ENCODE assay signal across 19 cellular contexts in genomic region chr1:37839676-37840075, GRCh38. TPM values are rescaled to one million over a fixed set of nuclear protein-coding genes. Genes with fewer than 3 reads are reported as not detected.
DNase-seq lines count a peak whose midpoint lies in the region; ATAC-seq and TF ChIP-seq lines count a peak whose summit lies in the region.
"Had no signal": no experiment of that assay in that cellular context is flagged by ENCODE, and none has a peak within 500 bp of the region (broad histone marks: within the 10 kb centered on the region; RNA-seq: fewer than 3 reads in every experiment).

No MANE protein-coding gene starts in this region.

- H3K23ac ChIP-seq in trophoblast cell (ENCODE audit: low read length): no peak overlapping the region

- H3K27me3 ChIP-seq in heart left ventricle (no peaks in the 10 kb centered on the region), trophoblast cell (ENCODE audit: insufficient read depth, low read length) (no peaks in the 10 kb centered on the region)

- H3K36me3 ChIP-seq in heart left ventricle (peaks cover 0 to 67% (median 57%) of the 10 kb centered on the region in 9 donors), trophoblast cell (ENCODE audit: control insufficient read depth in 1 of 2, insufficient read depth in 2 of 2, low read length in 2 of 2) (peaks cover 13 to 29% of the 10 kb centered on the region in 2 experiments)

- no peak overlapping the region for H3K18ac ChIP-seq in trophoblast cell (ENCODE audit: low read length)

- H2BK12ac ChIP-seq in trophoblast cell (ENCODE audit: low read length): no peak overlapping the region

- H3K9me3 ChIP-seq in heart left ventricle (no peaks in the 10 kb centered on the region), trophoblast cell (ENCODE audit: insufficient read depth, low read depth, low read length) (no peaks in the 10 kb centered on the region)
- H3K9me3 ChIP-seq: A549, HAP-1 had no signal

- peak overlapping the region; percentile 19 for H3K27ac Mint-ChIP-seq in activated CD8-positive, alpha-beta T cell treated with anti-CD3 and anti-CD28 coated beads, Interleukin-2, amount 10 ng/mL, durations not matched to agents 7 days and 5 days
- H3K27ac Mint-ChIP-seq in activated CD8-positive, alpha-beta T cell treated with anti-CD3 and anti-CD28 coated beads for 36 hours: no peak overlapping the region

- peak overlapping the region; percentile 38 for H3K9ac ChIP-seq in trophoblast cell (ENCODE audit: low read length)
- H3K9ac ChIP-seq: GM23248 had no signal

- H2AK5ac ChIP-seq in trophoblast cell (ENCODE audit: low read length): no peak overlapping the region

- no peak overlapping the region for H2AFZ ChIP-seq in trophoblast cell (ENCODE audit: insufficient read depth, low read length, poor library complexity)
- H2AFZ ChIP-seq: GM23248 had no signal

- H2BK120ac ChIP-seq in trophoblast cell (ENCODE audit: insufficient read depth, low read length, poor library complexity): no peak overlapping the region

- ATAC-seq in activated CD8-positive, alpha-beta T cell treated with anti-CD3 and anti-CD28 coated beads, Interleukin-2, amount 10 ng/mL, durations not matched to agents 7 days and 5 days: no peak
- ATAC-seq in activated CD8-positive, alpha-beta T cell treated with anti-CD3 and anti-CD28 coated beads for 36 hours: no peak
- ATAC-seq in left ventricle myocardium superior (peak; percentile 54), heart left ventricle (no peak)
- ATAC-seq: A549, GM12878, HepG2 had no signal

- H3K27me3 Mint-ChIP-seq in activated CD8-positive, alpha-beta T cell treated with anti-CD3 and anti-CD28 coated beads, Interleukin-2, amount 10 ng/mL, durations not matched to agents 7 days and 5 days (ENCODE audit: low read depth): no peaks in the 10 kb centered on the region
- H3K27me3 Mint-ChIP-seq in activated CD8-positive, alpha-beta T cell treated with anti-CD3 and anti-CD28 coated beads for 36 hours: no peaks in the 10 kb centered on the region
- H3K27me3 Mint-ChIP-seq: CD4-positive, alpha-beta memory T cell had no signal

- intact Hi-C loops in activated CD8-positive, alpha-beta T cell treated with anti-CD3 and anti-CD28 coated beads for 36 hours (cut with micrococcal nuclease): no loop called here
- intact Hi-C loops in left ventricle myocardium superior (cut with micrococcal nuclease) (no loop called here), heart left ventricle (cut with DNase I) (no loop called here)

- H3K36me3 Mint-ChIP-seq in activated CD8-positive, alpha-beta T cell treated with anti-CD3 and anti-CD28 coated beads, Interleukin-2, amount 10 ng/mL, durations not matched to agents 7 days and 5 days (ENCODE audit: low read depth): peaks cover 40% of the 10 kb centered on the region
- H3K36me3 Mint-ChIP-seq in activated CD8-positive, alpha-beta T cell treated with anti-CD3 and anti-CD28 coated beads for 36 hours (ENCODE audit: low read depth): peaks cover 23% of the 10 kb centered on the region

- no peak overlapping the region for H4K8ac ChIP-seq in trophoblast cell (ENCODE audit: low read depth, low read length)

- peaks cover 8% of the 10 kb centered on the region for H3K4me1 Mint-ChIP-seq in activated CD8-positive, alpha-beta T cell treated with anti-CD3 and anti-CD28 coated beads, Interleukin-2, amount 10 ng/mL, durations not matched to agents 7 days and 5 days (ENCODE audit: low read depth)
- peaks cover 13% of the 10 kb centered on the region for H3K4me1 Mint-ChIP-seq in activated CD8-positive, alpha-beta T cell treated with anti-CD3 and anti-CD28 coated beads for 36 hours (ENCODE audit: low read depth)

- H4K91ac ChIP-seq in trophoblast cell (ENCODE audit: low read depth, low read length): no peak overlapping the region

- no peak overlapping the region for H2BK5ac ChIP-seq in trophoblast cell (ENCODE audit: low read depth, low read length, poor library complexity)

- no peak overlapping the region for H3K4me2 ChIP-seq in trophoblast cell (ENCODE audit: low read length)
- H3K4me2 ChIP-seq: A549 had no signal

- no peak for DNase-seq in activated CD8-positive, alpha-beta T cell treated with anti-CD3 and anti-CD28 coated beads, Interleukin-2, amount 10 ng/mL, durations not matched to agents 7 days and 5 days
- DNase-seq in activated CD8-positive, alpha-beta T cell treated with anti-CD3 and anti-CD28 coated beads for 36 hours: no peak
- no peak for DNase-seq in left ventricle myocardium superior
- DNase-seq in heart left ventricle: no peak
- DNase-seq in trophoblast cell: no peak
- no peak for DNase-seq in effector CD8-positive, alpha-beta T cell (lab: John Stamatoyannopoulos, UW)
- DNase-seq in RWPE1 (ENCODE audit: low spot score): no peak
- DNase-seq: AML-193; CD4-positive, alpha-beta memory T cell; DMS53; DND-41; EL; GM23248 had no signal

- H3K79me1 ChIP-seq in trophoblast cell (ENCODE audit: low read length): no peaks in the 10 kb centered on the region

- TF ChIP-seq CTCF in activated CD8-positive, alpha-beta T cell treated with anti-CD3 and anti-CD28 coated beads for 36 hours (IDR thresholded peaks at IDR 0.05): no peak
- TF ChIP-seq CTCF in heart left ventricle (IDR thresholded peaks at IDR 0.05) (no peak), RWPE1 (conservative IDR thresholded peaks at IDR 0.05; ENCODE audit: low read depth) (no peak)

- H4K12ac ChIP-seq in trophoblast cell (ENCODE audit: low read depth, low read length): no peak overlapping the region

- H3K79me2 ChIP-seq in trophoblast cell (ENCODE audit: control insufficient read depth, insufficient read depth, low read length, poor library complexity): no peaks in the 10 kb centered on the region

- H3K4me3 ChIP-seq in heart left ventricle: no peak overlapping the region
- H3K4me3 ChIP-seq in trophoblast cell (ENCODE audit: low read depth, low read length): peak overlapping the region; percentile 23
- H3K4me3 ChIP-seq: A549, GM12878, GM23248, HAP-1 had no signal

- H3K14ac ChIP-seq in trophoblast cell (ENCODE audit: low read length): no peak overlapping the region

- H3K4me1 ChIP-seq in heart left ventricle (peaks cover 0 to 12% (median 0%) of the 10 kb centered on the region in 12 donors), trophoblast cell (ENCODE audit: control insufficient read depth in 1 of 2, insufficient read depth in 2 of 2, low read length in 2 of 2) (no peaks in the 10 kb centered on the region)
- H3K4me1 ChIP-seq: HAP-1 had no signal

- H3K27ac ChIP-seq in heart left ventricle (no peak overlapping the region), trophoblast cell (ENCODE audit: low read depth, low read length) (no peak overlapping the region), RWPE1 (no peak overlapping the region)
- H3K27ac ChIP-seq: 22Rv1, A549, C4-2B, GM23248 had no signal

- H3K4ac ChIP-seq in trophoblast cell (ENCODE audit: low read depth, low read length): no peak overlapping the region

- no peaks in the 10 kb centered on the region for H3K9me3 Mint-ChIP-seq in activated CD8-positive, alpha-beta T cell treated with anti-CD3 and anti-CD28 coated beads, Interleukin-2, amount 10 ng/mL, durations not matched to agents 7 days and 5 days (ENCODE audit: insufficient read depth)
- H3K9me3 Mint-ChIP-seq in activated CD8-positive, alpha-beta T cell treated with anti-CD3 and anti-CD28 coated beads for 36 hours: no peaks in the 10 kb centered on the region
- H3K9me3 Mint-ChIP-seq: CD4-positive, alpha-beta memory T cell had no signal

- CTCF ChIA-PET in activated CD8-positive, alpha-beta T cell treated with anti-CD3 and anti-CD28 coated beads, Interleukin-2, amount 10 ng/mL, durations not matched to agents 7 days and 5 days (lab: Charles Lee): interaction anchor here (1.0 to 2.2 kb wide), 2 partner anchors 11 to 28 kb away, joined by 4 to 9 read pairs; no protein-coding TSS in a partner anchor
- CTCF ChIA-PET in activated CD8-positive, alpha-beta T cell treated with anti-CD3 and anti-CD28 coated beads for 36 hours (lab: Charles Lee): interaction anchor here (4.1 kb wide), 1 partner anchor 20 kb away, joined by 17 read pairs; the partner anchor contains the start of gene MTF1
- CTCF ChIA-PET in RWPE1 (lab: Yijun Ruan, JAX): no interaction called here

- 82 to 90% (median 85%) methylated on average over 10 of the region's 10 CpGs for WGBS in heart left ventricle, 4 donors
- no CpG with 5 or more reads among the region's 10 CpGs for WGBS in trophoblast cell (ENCODE audit: extremely low coverage, insufficient coverage, insufficient read length)

- POLR2A ChIA-PET in activated CD8-positive, alpha-beta T cell treated with anti-CD3 and anti-CD28 coated beads, Interleukin-2, amount 10 ng/mL, durations not matched to agents 7 days and 5 days (lab: Charles Lee): interaction anchor here (1.6 kb wide), 1 partner anchor 20 kb away, joined by 3 read pairs; the partner anchor contains the start of gene MTF1
- POLR2A ChIA-PET in activated CD8-positive, alpha-beta T cell treated with anti-CD3 and anti-CD28 coated beads for 36 hours (lab: Charles Lee): no interaction called here
- POLR2A ChIA-PET in RWPE1 (lab: Yijun Ruan, JAX; ENCODE audit: low non-redundant PET): no interaction called here

- no peak for TF ChIP-seq POLR2A in heart left ventricle (IDR thresholded peaks at IDR 0.05)

- no peak overlapping the region for H3K4me3 Mint-ChIP-seq in activated CD8-positive, alpha-beta T cell treated with anti-CD3 and anti-CD28 coated beads, Interleukin-2, amount 10 ng/mL, durations not matched to agents 7 days and 5 days
- H3K4me3 Mint-ChIP-seq in activated CD8-positive, alpha-beta T cell treated with anti-CD3 and anti-CD28 coated beads for 36 hours: no peak overlapping the region
- H3K4me3 Mint-ChIP-seq: CD4-positive, alpha-beta memory T cell had no signal

RNA-seq across cellular contexts. Expression of gene MTF1, which starts 19.7 kb away (rescaled TPM):
- total RNA-seq in activated CD8-positive, alpha-beta T cell treated with anti-CD3 and anti-CD28 coated beads, Interleukin-2, amount 10 ng/mL, durations not matched to agents 7 days and 5 days: 10 to 100 TPM; 22.4 to 27.7 TPM
- total RNA-seq in activated CD8-positive, alpha-beta T cell treated with anti-CD3 and anti-CD28 coated beads for 36 hours: 10 to 100 TPM; 17.7 to 21.3 TPM
- total RNA-seq in left ventricle myocardium superior (12.8 TPM), heart left ventricle (10 to 100 TPM in 7 of 9 donors, 1 to 10 TPM in 2; 4.2 to 19.5 (median 12.4) TPM)
- 1 to 10 TPM; 1.7 to 7.4 TPM for polyA plus RNA-seq in heart left ventricle
- polyA plus RNA-seq in trophoblast cell (2013): 4.3 and 4.5 TPM in 2 replicates

RNA-seq across cellular contexts. Expression of gene YRDC, which starts 31.7 kb away (rescaled TPM):
- 10 to 100 TPM; 17.1 to 17.3 TPM for total RNA-seq in activated CD8-positive, alpha-beta T cell treated with anti-CD3 and anti-CD28 coated beads, Interleukin-2, amount 10 ng/mL, durations not matched to agents 7 days and 5 days
- total RNA-seq in activated CD8-positive, alpha-beta T cell treated with anti-CD3 and anti-CD28 coated beads for 36 hours: 10 to 100 TPM; 36.2 to 37.1 TPM
- total RNA-seq in left ventricle myocardium superior (4.0 TPM), heart left ventricle (1 to 10 TPM; 4.0 to 8.9 (median 6.1) TPM)
- 10 to 100 TPM in 1 of 2 donors, 1 to 10 TPM in 1; 2.8 to 21.3 TPM for polyA plus RNA-seq in heart left ventricle
- 22.4 and 22.8 TPM in 2 replicates for polyA plus RNA-seq in trophoblast cell (2013)

RNA-seq across cellular contexts. Expression of gene C1orf122, which starts 32.1 kb away (rescaled TPM):
- total RNA-seq in activated CD8-positive, alpha-beta T cell treated with anti-CD3 and anti-CD28 coated beads, Interleukin-2, amount 10 ng/mL, durations not matched to agents 7 days and 5 days: 10 to 100 TPM; 19.1 to 22.2 TPM
- total RNA-seq in activated CD8-positive, alpha-beta T cell treated with anti-CD3 and anti-CD28 coated beads for 36 hours: 10 to 100 TPM; 17.4 to 17.9 TPM
- 45.6 TPM for total RNA-seq in left ventricle myocardium superior
- total RNA-seq in heart left ventricle: 10 to 100 TPM; 29.1 to 93.0 (median 44.0) TPM
- polyA plus RNA-seq in heart left ventricle: 10 to 100 TPM; 37.5 to 60.2 TPM
- 56.6 and 58.3 TPM in 2 replicates for polyA plus RNA-seq in trophoblast cell (2013)

RNA-seq across cellular contexts. Expression of gene MANEAL, which starts 46.0 kb away (rescaled TPM):
- total RNA-seq in activated CD8-positive, alpha-beta T cell treated with anti-CD3 and anti-CD28 coated beads, Interleukin-2, amount 10 ng/mL, durations not matched to agents 7 days and 5 days: 1 to 10 TPM; 1.2 to 2.5 TPM
- 1 to 10 TPM; 1.2 to 1.4 TPM for total RNA-seq in activated CD8-positive, alpha-beta T cell treated with anti-CD3 and anti-CD28 coated beads for 36 hours
- 1.8 TPM for total RNA-seq in left ventricle myocardium superior
- total RNA-seq in heart left ventricle: 1 to 10 TPM in 5 of 9 donors, under 1 TPM in 4; 0.63 to 2.9 (median 1.1) TPM
- under 1 TPM; 0.53 to 0.97 TPM for polyA plus RNA-seq in heart left ventricle
- 0.52 and 0.67 TPM in 2 replicates for polyA plus RNA-seq in trophoblast cell (2013)
